Comparison of ENCODE assay signal across 8 cellular contexts in the genomic region with DNA sequence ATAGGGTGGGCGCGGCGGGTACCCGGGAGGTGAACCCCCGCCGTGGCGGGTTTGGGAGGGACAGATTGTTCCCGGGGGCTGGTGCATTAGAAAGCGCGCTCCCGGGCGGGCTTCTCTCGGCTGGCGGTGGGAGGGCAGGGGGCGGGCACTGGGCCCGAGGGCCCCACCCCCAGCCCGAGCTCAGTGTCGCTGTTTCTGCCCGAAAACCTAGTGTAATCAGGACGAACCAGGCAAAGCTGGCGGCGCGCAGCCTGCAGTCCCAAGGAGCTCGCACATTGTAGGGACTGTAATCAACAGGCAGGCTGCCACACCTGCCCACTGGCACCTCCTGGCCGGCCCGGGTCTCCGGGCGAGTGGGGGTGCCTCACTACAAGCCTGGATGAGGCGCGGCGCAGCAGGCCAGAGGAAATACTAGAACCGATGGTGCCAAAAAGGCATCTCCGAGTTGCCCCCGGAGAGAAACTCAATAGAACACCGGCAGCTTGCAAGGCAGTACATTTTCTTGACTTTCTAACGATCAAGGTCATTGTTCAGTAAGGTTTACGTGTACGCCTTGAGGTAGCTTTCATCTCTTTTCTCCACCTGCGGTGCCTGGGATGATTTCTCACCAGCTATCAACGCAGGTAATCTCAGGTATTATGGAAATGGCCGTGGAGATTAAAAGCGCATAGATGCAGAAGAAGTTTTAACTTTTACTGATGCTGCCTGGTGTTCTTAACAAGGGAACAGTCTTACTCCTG. TPM values are rescaled to one million over a fixed set of nuclear protein-coding genes. Genes with fewer than 3 reads are reported as not detected.
DNase-seq lines count a peak whose midpoint lies in the region; ATAC-seq, FAIRE-seq and TF ChIP-seq lines count a peak whose summit lies in the region.

No MANE protein-coding gene starts in this region.

- no peak overlapping the region for H3K56ac ChIP-seq in H1 (replicated peaks; ENCODE audit: insufficient read length, low read depth, low read length)

- no peak overlapping the region for H3K23ac ChIP-seq in H1 (ENCODE audit: insufficient read length)

- H2AK5ac ChIP-seq in H1 (ENCODE audit: low read depth, low read length): no peak overlapping the region

- no peaks in the 10 kb centered on the region for H3K36me3 Mint-ChIP-seq in activated CD8-positive, alpha-beta T cell treated with anti-CD3 and anti-CD28 coated beads, Interleukin-2, amount 10 ng/mL, durations not matched to agents 7 days and 5 days (ENCODE audit: low read depth)

- peak overlapping the region; percentile 75 for H3K4me3 Mint-ChIP-seq in activated CD8-positive, alpha-beta T cell treated with anti-CD3 and anti-CD28 coated beads, Interleukin-2, amount 10 ng/mL, durations not matched to agents 7 days and 5 days

- TF ChIP-seq CTCF in BJ (IDR thresholded peaks at IDR 0.05; ENCODE audit: insufficient read depth, low read depth, low read length) (no peak), H1 (IDR thresholded peaks at IDR 0.05; ENCODE audit: control extremely low read depth in 1 of 3, insufficient read depth in 1 of 3, low read depth in 1 of 3, low read length in 3 of 3) (no peak)

- H3K36me3 ChIP-seq in BJ (ENCODE audit: control insufficient read depth, insufficient read depth, low read length) (no peaks in the 10 kb centered on the region), H1 (ENCODE audit: control insufficient read depth in 2 of 4, insufficient read depth in 4 of 4, low read length in 3 of 4) (no peaks in the 10 kb centered on the region), muscle layer of duodenum (ENCODE audit: control insufficient read depth in 1 of 2, insufficient read depth in 2 of 2, low read length in 2 of 2) (no peaks in the 10 kb centered on the region)

- WGBS in H1 (ENCODE audit: extremely low coverage in 1 of 2, insufficient coverage in 1 of 2, insufficient read length in 1 of 2, insufficient replicate concordance in 2 of 2, low coverage in 1 of 2, low lambda C conversion rate in 2 of 2, missing lambda C conversion rate in 1 of 2), 2 experiments: 7% methylated on average over 23 of the region's 42 CpGs; no CpG with 5 or more reads in 1 of the 2 experiments

- H3K14ac ChIP-seq in H1 (ENCODE audit: insufficient read length): no peak overlapping the region

- no peak overlapping the region for H3K27ac Mint-ChIP-seq in activated CD8-positive, alpha-beta T cell treated with anti-CD3 and anti-CD28 coated beads, Interleukin-2, amount 10 ng/mL, durations not matched to agents 7 days and 5 days

- no peaks in the 10 kb centered on the region for H4K20me1 ChIP-seq in H1 (replicated peaks in 1 of 2; ENCODE audit: control insufficient read depth in 1 of 2, insufficient read depth in 2 of 2, low read length in 2 of 2)

- TF ChIP-seq POLR2A in H1 (IDR thresholded peaks at IDR 0.05; ENCODE audit: control extremely low read depth in 1 of 2, low read depth in 2 of 2, low read length in 2 of 2): peak in 1 of 2 experiments; percentile 28; a peak in 1 of 3 replicates

- no peak for TF ChIP-seq RAD21 in H1 (IDR thresholded peaks at IDR 0.05 in 1 of 2, conservative IDR thresholded peaks at IDR 0.05 in 1 of 2; ENCODE audit: low read depth in 2 of 2, low read length in 2 of 2)

- no peak overlapping the region; the same call in 1 of the 2 replicates for H4K8ac ChIP-seq in H1 (ENCODE audit: extremely low read depth, insufficient read depth, low read length)

- H2AFZ ChIP-seq in H1 (ENCODE audit: low read length): peak overlapping the region; percentile 89

- no peak overlapping the region; the same call in 1 of the 2 replicates for H3K18ac ChIP-seq in H1 (ENCODE audit: extremely low read depth, low read length)

- H3K4me1 ChIP-seq in H1 (replicated peaks in 1 of 4; ENCODE audit: control insufficient read depth in 3 of 4, insufficient read depth in 4 of 4, low read length in 3 of 4): peaks cover 0 to 3% (median 1%) of the 10 kb centered on the region in 4 experiments; a peak in 5 of 7 replicates
- H3K4me1 ChIP-seq in muscle layer of duodenum (ENCODE audit: control insufficient read depth in 1 of 2, insufficient read depth in 2 of 2, low read length in 2 of 2): peaks cover 0 to 18% of the 10 kb centered on the region in 2 donors

- no peaks in the 10 kb centered on the region for H3K9me3 Mint-ChIP-seq in activated CD8-positive, alpha-beta T cell treated with anti-CD3 and anti-CD28 coated beads, Interleukin-2, amount 10 ng/mL, durations not matched to agents 7 days and 5 days (ENCODE audit: insufficient read depth)

- H2BK15ac ChIP-seq in H1 (ENCODE audit: low read length): no peak overlapping the region

- no peaks in the 10 kb centered on the region for H3K79me2 ChIP-seq in H1 (ENCODE audit: control insufficient read depth in 1 of 2, insufficient read depth in 2 of 2, low read length in 2 of 2)

- no peak overlapping the region for H2BK12ac ChIP-seq in H1 (ENCODE audit: low read depth, low read length)

- no peak overlapping the region for H3K4ac ChIP-seq in H1 (replicated peaks; ENCODE audit: insufficient read length, low read depth, low read length)

- H2BK5ac ChIP-seq in H1 (ENCODE audit: low read depth, low read length): peak overlapping the region; percentile 24; the same call in 1 of the 2 replicates

- DNase-seq in BJ (ENCODE audit: low read depth) (no peak), NCI-H345 treated with DMSO at 0.1 percent for 48 hours (lab: John Stamatoyannopoulos, UW; ENCODE audit: unreplicated experiment) (peak; percentile 68), H1 (ENCODE audit: low read depth in 1 of 2, low spot score in 2 of 2) (peak in 1 of 2 experiments; percentile 88), SK-N-DZ (ENCODE audit: low spot score) (no peak)
- DNase-seq in activated CD8-positive, alpha-beta T cell treated with anti-CD3 and anti-CD28 coated beads, Interleukin-2, amount 10 ng/mL, durations not matched to agents 7 days and 5 days: peak; percentile 68
- DNase-seq in stimulated activated CD8-positive, alpha-beta memory T cell treated with anti-CD3 and anti-CD28 coated beads, Interleukin-7, amount 100 ng/mL, for 4 hours (ENCODE audit: low read depth in 2 of 2): peak; percentile 8 to 48

- peak overlapping the region in 3 of 4 experiments; percentile 36 to 72 (median 55); a peak in 5 of 7 replicates for H3K9ac ChIP-seq in H1 (replicated peaks in 1 of 4; ENCODE audit: extremely low read depth in 1 of 4, low read depth in 3 of 4, low read length in 3 of 4)

- no peak for TF ChIP-seq EP300 in H1 (IDR thresholded peaks at IDR 0.05; ENCODE audit: borderline replicate concordance in 1 of 2, low read depth in 2 of 2, low read length in 2 of 2)

- H3K27me3 ChIP-seq in BJ (ENCODE audit: control insufficient read depth, insufficient read depth, low read length) (peaks cover 39% of the 10 kb centered on the region), H1 (replicated peaks in 1 of 4; ENCODE audit: control insufficient read depth in 3 of 4, extremely low read depth in 1 of 4, insufficient read depth in 3 of 4, low read length in 3 of 4) (peaks cover 0 to 34% (median 24%) of the 10 kb centered on the region in 4 experiments; a peak in 6 of 7 replicates), muscle layer of duodenum (ENCODE audit: low read depth, low read length) (peaks cover 19% of the 10 kb centered on the region)

- H3K4me2 ChIP-seq in H1 (ENCODE audit: insufficient read depth in 1 of 2, low read depth in 2 of 2, low read length in 2 of 2): peak overlapping the region; percentile 98 to 99

- H3K4me3 ChIP-seq in BJ (ENCODE audit: low read depth, low read length): peak overlapping the region; percentile 19
- peak overlapping the region; percentile 56 to 82 (median 66) for H3K4me3 ChIP-seq in H1 (ENCODE audit: extremely low read depth in 1 of 4, insufficient read depth in 2 of 4, low read depth in 3 of 4, low read length in 4 of 4)
- H3K4me3 ChIP-seq in muscle layer of duodenum (ENCODE audit: low read depth in 1 of 2, low read length in 2 of 2): peak overlapping the region; percentile 58 to 80

- POLR2A ChIA-PET in BJ (lab: Charles Lee) (no interaction called here), H1 (lab: Charles Lee; ENCODE audit: partially characterized antibody) (interaction anchor here (0.9 to 1.3 kb wide), 3 partner anchors 10 to 34 kb away, joined by 3 to 6 read pairs (median 5); partner anchors contain the start of gene CHURC1)
- POLR2A ChIA-PET in activated CD8-positive, alpha-beta T cell treated with anti-CD3 and anti-CD28 coated beads, Interleukin-2, amount 10 ng/mL, durations not matched to agents 7 days and 5 days (lab: Charles Lee): interaction anchor here (0.6 to 1.1 kb wide), 2 partner anchors 12 to 227 kb away, joined by 3 to 4 read pairs; no protein-coding TSS in a partner anchor

- no peak overlapping the region for H2BK20ac ChIP-seq in H1 (ENCODE audit: low read length)

- H3K27ac ChIP-seq in H1 (ENCODE audit: low read depth, low read length) (no peak overlapping the region), muscle layer of duodenum (ENCODE audit: low read length) (no peak overlapping the region)

- peak overlapping the region; percentile 22 for H4K91ac ChIP-seq in H1 (replicated peaks; ENCODE audit: insufficient read length, low read length)

- peak; percentile 34 for ATAC-seq in GM21825 (IDR thresholded peaks at IDR 0.05; ENCODE audit: unreplicated experiment)
- ATAC-seq in activated CD8-positive, alpha-beta T cell treated with anti-CD3 and anti-CD28 coated beads, Interleukin-2, amount 10 ng/mL, durations not matched to agents 7 days and 5 days: peak; percentile 91

- CTCF ChIA-PET in BJ (lab: Yijun Ruan, JAX): interaction anchor here (0.5 to 3.8 kb wide), 7 partner anchors 9 to 85 kb away, joined by 3 to 44 read pairs (median 3); no protein-coding TSS in a partner anchor
- CTCF ChIA-PET in activated CD8-positive, alpha-beta T cell treated with anti-CD3 and anti-CD28 coated beads, Interleukin-2, amount 10 ng/mL, durations not matched to agents 7 days and 5 days (lab: Charles Lee): interaction anchor here (0.8 to 5.1 kb wide), 5 partner anchors 11 to 320 kb away, joined by 3 to 57 read pairs (median 4); no protein-coding TSS in a partner anchor
- CTCF ChIA-PET in H1 (lab: Charles Lee; ENCODE audit: partially characterized antibody): interaction anchor here (1.0 to 9.1 kb wide), 17 partner anchors 8 to 140 kb away, joined by 3 to 97 read pairs (median 8); no protein-coding TSS in a partner anchor

- no peaks in the 10 kb centered on the region for H3K79me1 ChIP-seq in H1 (ENCODE audit: low read depth, low read length)

- H3K9me3 ChIP-seq in H1 (ENCODE audit: insufficient read depth in 2 of 2, low read depth in 1 of 2, low read length in 1 of 2) (no peaks in the 10 kb centered on the region), muscle layer of duodenum (ENCODE audit: control insufficient read depth in 1 of 2, low read length in 2 of 2) (no peaks in the 10 kb centered on the region)

- peaks cover 61% of the 10 kb centered on the region for H3K27me3 Mint-ChIP-seq in activated CD8-positive, alpha-beta T cell treated with anti-CD3 and anti-CD28 coated beads, Interleukin-2, amount 10 ng/mL, durations not matched to agents 7 days and 5 days (ENCODE audit: low read depth)

- H3K4me1 Mint-ChIP-seq in activated CD8-positive, alpha-beta T cell treated with anti-CD3 and anti-CD28 coated beads, Interleukin-2, amount 10 ng/mL, durations not matched to agents 7 days and 5 days (ENCODE audit: low read depth): peaks cover 11% of the 10 kb centered on the region

- H2BK120ac ChIP-seq in H1 (replicated peaks; ENCODE audit: low read depth, low read length): no peak overlapping the region

- FAIRE-seq in H1 (lab: Jason Lieb, UNC): no peak

- no peak overlapping the region for H4K5ac ChIP-seq in H1 (ENCODE audit: insufficient read length, low read depth, low read length)

- H3K23me2 ChIP-seq in H1 (ENCODE audit: low read depth, low read length): peaks cover 8% of the 10 kb centered on the region; the same call in 1 of the 2 replicates

RNA-seq across cellular contexts. Expression of gene SPTB, which starts 0.8 kb away (rescaled TPM):
- polyA plus RNA-seq in BJ (2011; rRNA removed): 0.01 and 0.02 TPM in 2 replicates
- polyA minus RNA-seq in BJ (2011; rRNA and poly(A)+ RNA removed): 0.05 TPM in 1 of 2 replicates, not detected in the other
- total RNA-seq in activated CD8-positive, alpha-beta T cell treated with anti-CD3 and anti-CD28 coated beads, Interleukin-2, amount 10 ng/mL, durations not matched to agents 7 days and 5 days: not detected
- 2.4 and 2.7 TPM in 2 replicates for total RNA-seq in H1 (2021; fragmentation: NEBNext Ultra II Directional; extraction: Animal tissue kit (Norgen Biotek cat#: 25700))
- 0.30 and 0.60 TPM in 2 replicates for polyA plus RNA-seq in H1 (2011; rRNA removed)
- 0.52 TPM for polyA plus RNA-seq in H1 (2011; cell fraction: cytosol; rRNA removed)
- 1.9 TPM for polyA plus RNA-seq in H1 (2011; cell fraction: nucleus; rRNA removed)
- 1.6 to 2.5 TPM (median 2.3 TPM) in 4 replicates for polyA plus RNA-seq in H1 (2012, experiment 1 of 2)
- 0.75 TPM for polyA plus RNA-seq in H1 (2012, experiment 2 of 2)
- 0.53 TPM for polyA plus RNA-seq in H1 (2013, experiment 1 of 2)
- polyA plus RNA-seq in H1 (2013, experiment 2 of 2): 0.46 TPM
- 1.1 and 1.3 TPM in 2 replicates for polyA minus RNA-seq in H1 (2011; rRNA and poly(A)+ RNA removed)
- 1.8 TPM for polyA minus RNA-seq in H1 (2011; cell fraction: cytosol; rRNA and poly(A)+ RNA removed)
- polyA minus RNA-seq in H1 (2011; cell fraction: nucleus; rRNA and poly(A)+ RNA removed): 2.0 TPM
- polyA plus RNA-seq in SK-N-DZ (2014; cell fraction: cytosol; rRNA removed): 0.57 and 4.5 TPM in 2 replicates
- polyA plus RNA-seq in SK-N-DZ (2014; cell fraction: nucleus; rRNA removed): 0.20 and 0.31 TPM in 2 replicates

RNA-seq across cellular contexts. Expression of gene CHURC1, which starts 33.7 kb away (rescaled TPM):
- polyA plus RNA-seq in BJ (2011; rRNA removed): 30.6 and 84.4 TPM in 2 replicates
- 18.6 and 25.8 TPM in 2 replicates for polyA minus RNA-seq in BJ (2011; rRNA and poly(A)+ RNA removed)
- total RNA-seq in activated CD8-positive, alpha-beta T cell treated with anti-CD3 and anti-CD28 coated beads, Interleukin-2, amount 10 ng/mL, durations not matched to agents 7 days and 5 days: 10 to 100 TPM; 62.4 to 72.2 TPM
- 50.2 and 55.6 TPM in 2 replicates for total RNA-seq in H1 (2021; fragmentation: NEBNext Ultra II Directional; extraction: Animal tissue kit (Norgen Biotek cat#: 25700))
- polyA plus RNA-seq in H1 (2011; rRNA removed): 44.8 and 59.3 TPM in 2 replicates
- polyA plus RNA-seq in H1 (2011; cell fraction: cytosol; rRNA removed): 43.3 TPM
- polyA plus RNA-seq in H1 (2011; cell fraction: nucleus; rRNA removed): 11.4 TPM
- polyA plus RNA-seq in H1 (2012, experiment 1 of 2): 31.2 to 64.3 TPM (median 43.5 TPM) in 4 replicates
- polyA plus RNA-seq in H1 (2012, experiment 2 of 2): 35.9 TPM
- 149 TPM for polyA plus RNA-seq in H1 (2013, experiment 1 of 2)
- 132 TPM for polyA plus RNA-seq in H1 (2013, experiment 2 of 2)
- 9.7 and 14.7 TPM in 2 replicates for polyA minus RNA-seq in H1 (2011; rRNA and poly(A)+ RNA removed)
- 6.9 TPM for polyA minus RNA-seq in H1 (2011; cell fraction: cytosol; rRNA and poly(A)+ RNA removed)
- polyA minus RNA-seq in H1 (2011; cell fraction: nucleus; rRNA and poly(A)+ RNA removed): 37.0 TPM
- polyA plus RNA-seq in SK-N-DZ (2014; cell fraction: cytosol; rRNA removed): 44.7 and 46.3 TPM in 2 replicates
- polyA plus RNA-seq in SK-N-DZ (2014; cell fraction: nucleus; rRNA removed): 33.5 and 39.2 TPM in 2 replicates

Comparison
In these comparisons a context has a peak if more than half of its experiments do, and no peak if none do; other contexts are left out.
1. DNase-seq: peak in NCI-H345 treated with DMSO at 0.1 percent for 48 hours (single experiment), activated CD8-positive, alpha-beta T cell treated with anti-CD3 and anti-CD28 coated beads, Interleukin-2, amount 10 ng/mL, durations not matched to agents 7 days and 5 days (single experiment) and stimulated activated CD8-positive, alpha-beta memory T cell treated with anti-CD3 and anti-CD28 coated beads, Interleukin-7, amount 100 ng/mL, for 4 hours (2 of 2); none in BJ (single experiment) and SK-N-DZ (single experiment).
2. H3K4me3 ChIP-seq: peak in every context shown above with its lines; median percentile 69 in muscle layer of duodenum; 66 in H1; 19 in BJ.